Comparison of ENCODE assay signal across 10 cellular contexts in the genomic region with DNA sequence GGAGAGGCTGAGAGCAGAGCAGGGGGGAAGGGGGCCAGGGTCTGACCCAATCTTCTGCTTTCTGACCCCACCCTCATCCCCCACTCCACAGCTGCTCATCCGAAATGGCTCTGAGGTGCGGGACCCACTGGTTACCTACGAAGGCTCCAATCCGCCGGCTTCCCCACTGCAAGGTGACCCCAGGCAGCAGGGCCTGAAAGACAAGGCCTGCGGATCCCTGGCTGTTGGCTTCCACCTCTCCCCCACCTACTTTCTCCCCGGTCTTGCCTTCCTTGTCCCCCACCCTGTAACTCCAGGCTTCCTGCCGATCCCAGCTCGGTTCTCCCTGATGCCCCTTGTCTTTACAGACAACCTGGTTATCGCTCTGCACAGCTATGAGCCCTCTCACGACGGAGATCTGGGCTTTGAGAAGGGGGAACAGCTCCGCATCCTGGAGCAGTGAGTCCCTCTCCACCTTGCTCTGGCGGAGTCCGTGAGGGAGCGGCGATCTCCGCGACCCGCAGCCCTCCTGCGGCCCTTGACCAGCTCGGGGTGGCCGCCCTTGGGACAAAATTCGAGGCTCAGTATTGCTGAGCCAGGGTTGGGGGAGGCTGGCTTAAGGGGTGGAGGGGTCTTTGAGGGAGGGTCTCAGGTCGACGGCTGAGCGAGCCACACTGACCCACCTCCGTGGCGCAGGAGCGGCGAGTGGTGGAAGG.
DNase-seq lines count a peak whose midpoint lies in the region.
"Had no signal": no experiment of that assay in that cellular context is flagged by ENCODE, and none has a peak within 500 bp of the region (broad histone marks: within the 10 kb centered on the region; RNA-seq: fewer than 3 reads in every experiment).

No MANE protein-coding gene starts in this region.

- H4K20me1 ChIP-seq in BLaER1 treated with 17β-estradiol and CSF1 and Interleukin-3, amounts not matched to agents 10 nM and 100 nM = no peaks in the 10 kb centered on the region

- H3K27ac ChIP-seq in BLaER1 treated with 17β-estradiol and CSF1 and Interleukin-3, amounts not matched to agents 10 nM and 100 nM = peak overlapping the region in 5 of 11 experiments; percentile 17 to 64 (median 55); a peak in 7 of 22 replicates
- H3K27ac ChIP-seq in HUES48 (ENCODE audit: low read depth, low read length) = peak overlapping the region; percentile 59
- H3K27ac ChIP-seq in effector memory CD4-positive, alpha-beta T cell (ENCODE audit: insufficient read depth, low read length, poor library complexity, severe bottlenecking) = peak overlapping the region; percentile 74
- H3K27ac ChIP-seq: pancreas had no signal

- H3K4me1 ChIP-seq in BLaER1 treated with 17β-estradiol and CSF1 and Interleukin-3, amounts not matched to agents 10 nM and 100 nM = peaks cover 0 to 33% (median 29%) of the 10 kb centered on the region in 10 experiments; a peak in 18 of 20 replicates
- peaks cover 24% of the 10 kb centered on the region for H3K4me1 ChIP-seq in HUES48 (ENCODE audit: control insufficient read depth, insufficient read depth, low read length)
- H3K4me1 ChIP-seq in effector memory CD4-positive, alpha-beta T cell (ENCODE audit: control insufficient read depth, insufficient read depth, low read length, poor library complexity, severe bottlenecking) = peaks cover 41% of the 10 kb centered on the region
- H3K4me1 ChIP-seq: pancreas had no signal

- H3K9me3 ChIP-seq in BLaER1 treated with 17β-estradiol and CSF1 and Interleukin-3, amounts not matched to agents 10 nM and 100 nM (replicated peaks in 1 of 11) = 0 out of 22 replicates have a peak, but pooled peaks cover 0 to 4% (median 0%) of the 10 kb centered on the region in 11 experiments
- H3K9me3 ChIP-seq in HUES48 (ENCODE audit: control insufficient read depth, insufficient read depth, low read length) = no peaks in the 10 kb centered on the region
- no peaks in the 10 kb centered on the region for H3K9me3 ChIP-seq in effector memory CD4-positive, alpha-beta T cell (ENCODE audit: control insufficient read depth, low read length)
- H3K9me3 ChIP-seq: pancreas had no signal

- H3K4me2 ChIP-seq in BLaER1 treated with 17β-estradiol and CSF1 and Interleukin-3, amounts not matched to agents 10 nM and 100 nM = peak overlapping the region in 9 of 11 experiments; percentile 50 to 89 (median 78); a peak in 15 of 22 replicates

- H3K27me3 ChIP-seq in BLaER1 treated with 17β-estradiol and CSF1 and Interleukin-3, amounts not matched to agents 10 nM and 100 nM = no peaks in the 10 kb centered on the region
- H3K27me3 ChIP-seq in HUES48 (ENCODE audit: control insufficient read depth, insufficient read depth, low read length) = no peaks in the 10 kb centered on the region
- H3K27me3 ChIP-seq in effector memory CD4-positive, alpha-beta T cell (replicated peaks; ENCODE audit: control insufficient read depth, insufficient read depth, low read length, poor library complexity, severe bottlenecking) = no peaks in the 10 kb centered on the region
- H3K27me3 ChIP-seq: pancreas had no signal

- DNase-seq in effector memory CD4-positive, alpha-beta T cell = no peak
- DNase-seq in NCI-H82 (lab: John Stamatoyannopoulos, UW) (no peak), DMS 273 (lab: John Stamatoyannopoulos, UW; ENCODE audit: unreplicated experiment) (no peak), glomerular visceral epithelial cell (ENCODE audit: extremely low spot score) (no peak)
- DNase-seq: left cardiac atrium; stimulated activated CD4-positive, alpha-beta T cell treated with anti-CD3 and anti-CD28 coated beads, Interleukin-4, amount 100 ng/mL, for 24 hours; SW 1271 had no signal

- peaks cover 0 to 46% (median 9%) of the 10 kb centered on the region in 11 experiments; a peak in 13 of 22 replicates for H3K36me3 ChIP-seq in BLaER1 treated with 17β-estradiol and CSF1 and Interleukin-3, amounts not matched to agents 10 nM and 100 nM
- H3K36me3 ChIP-seq in HUES48 (ENCODE audit: control insufficient read depth, insufficient read depth, low read length) = peaks cover 7% of the 10 kb centered on the region; the same call in 1 of the 2 replicates
- H3K36me3 ChIP-seq in effector memory CD4-positive, alpha-beta T cell (ENCODE audit: control insufficient read depth, insufficient read depth, low read length) = peaks cover 56% of the 10 kb centered on the region
- H3K36me3 ChIP-seq: pancreas had no signal

- H3K4me3 ChIP-seq in BLaER1 treated with 17β-estradiol and CSF1 and Interleukin-3, amounts not matched to agents 10 nM and 100 nM = no peak overlapping the region
- H3K4me3 ChIP-seq in HUES48 (ENCODE audit: low read depth, low read length) = peak overlapping the region; percentile 43
- H3K4me3 ChIP-seq in effector memory CD4-positive, alpha-beta T cell (ENCODE audit: insufficient read depth, low read depth, low read length, poor library complexity, severe bottlenecking) = no peak overlapping the region

- peak overlapping the region in 2 of 11 experiments; percentile 22 to 29; a peak in 2 of 22 replicates for H3K9ac ChIP-seq in BLaER1 treated with 17β-estradiol and CSF1 and Interleukin-3, amounts not matched to agents 10 nM and 100 nM
- no peak overlapping the region for H3K9ac ChIP-seq in HUES48 (ENCODE audit: low read depth, low read length)
